ENCODE assay signal across 8 cellular contexts in the genomic region with DNA sequence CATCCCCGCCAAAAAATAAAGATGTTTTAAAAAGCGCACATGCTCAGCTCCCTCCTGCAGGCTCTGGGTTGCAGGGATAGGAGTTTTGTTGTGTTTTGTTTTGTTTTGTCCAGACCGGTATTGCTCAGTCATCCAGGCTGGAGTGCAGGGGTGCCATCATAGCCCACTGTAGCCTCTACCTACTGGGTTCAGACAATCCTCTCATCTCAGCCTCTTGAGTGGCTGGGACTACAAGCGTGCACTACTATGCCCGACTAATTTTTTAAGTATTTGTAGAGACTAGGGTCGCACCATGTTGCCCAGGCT. TPM values are rescaled to one million over a fixed set of nuclear protein-coding genes. Genes with fewer than 3 reads are reported as not detected.
DNase-seq lines count a peak whose midpoint lies in the region; ATAC-seq, FAIRE-seq and TF ChIP-seq lines count a peak whose summit lies in the region.

No MANE protein-coding gene starts in this region.

- no peak for TF ChIP-seq POLR2A in GM12878 (IDR thresholded peaks at IDR 0.05; ENCODE audit: low read depth, low read length)

- no peaks in the 10 kb centered on the region for H4K20me1 ChIP-seq in GM12878 (ENCODE audit: control insufficient read depth, insufficient read depth)

- H3K36me3 ChIP-seq in ACC112 (ENCODE audit: insufficient read depth, low read length) (no peaks in the 10 kb centered on the region), GM12878 (ENCODE audit: control insufficient read depth in 2 of 2, insufficient read depth in 2 of 2, low read length in 1 of 2) (no peaks in the 10 kb centered on the region)

- RAD21 ChIA-PET in GM12878 (lab: Charles Lee; ENCODE audit: unreplicated experiment), result interaction anchor here (1.0 kb wide), 1 partner anchor 20 kb away, joined by 4 read pairs; no protein-coding TSS in a partner anchor

- H2AFZ ChIP-seq in ACC112 (ENCODE audit: low read length, unreplicated experiment), result peak overlapping the region; percentile 99
- peak overlapping the region; percentile 78 for H2AFZ ChIP-seq in GM12878 (ENCODE audit: control insufficient read depth, low read depth, low read length)

- TF ChIP-seq CTCF in HFFc6 (IDR thresholded peaks at IDR 0.05) (peak; percentile 7), GM12878 (IDR thresholded peaks at IDR 0.05 in 2 of 3, conservative IDR thresholded peaks at IDR 0.05 in 1 of 3; ENCODE audit: control insufficient read depth in 2 of 3, extremely low read depth in 1 of 3, insufficient read depth in 1 of 3, low read depth in 3 of 3, low read length in 3 of 3) (no peak)

- no peaks in the 10 kb centered on the region for H3K36me3 Mint-ChIP-seq in HFFc6 (ENCODE audit: low read depth)

- H3K4me2 ChIP-seq in GM12878 (ENCODE audit: control insufficient read depth, insufficient read depth), result peak overlapping the region; percentile 89

- no peak for TF ChIP-seq RAD21 in GM12878 (IDR thresholded peaks at IDR 0.05; ENCODE audit: insufficient read depth, low read depth, low read length)

- H3K4me1 ChIP-seq in ACC112 (ENCODE audit: control insufficient read depth, insufficient read depth, low read length, unreplicated experiment) (peaks cover 5% of the 10 kb centered on the region), GM12878 (ENCODE audit: control insufficient read depth, insufficient read depth, low read length) (peaks cover 10% of the 10 kb centered on the region; the same call in 1 of the 2 replicates), mononuclear cell (ENCODE audit: insufficient read depth, low read length) (peaks cover 15% of the 10 kb centered on the region)

- BruUV-seq in GM12878 (replicated peaks; lab: Mats Ljungman, UMichigan), result no TSS peak

- FAIRE-seq in GM12878 (lab: Jason Lieb, UNC), result no peak

- H3K9me3 Mint-ChIP-seq in HFFc6, result no peaks in the 10 kb centered on the region

- H3K27me3 ChIP-seq in ACC112 (ENCODE audit: insufficient read depth, low read length) (no peaks in the 10 kb centered on the region), GM12878 (replicated peaks in 1 of 2; ENCODE audit: control insufficient read depth in 2 of 2, insufficient read depth in 2 of 2, low read length in 1 of 2) (no peaks in the 10 kb centered on the region), mononuclear cell (ENCODE audit: insufficient read depth, low read length) (no peaks in the 10 kb centered on the region)

- H3K4me3 Mint-ChIP-seq in HFFc6, result peak overlapping the region; percentile 89

- H3K79me2 ChIP-seq in ACC112 (ENCODE audit: control insufficient read depth, insufficient read depth, low read length, unreplicated experiment) (peaks cover 6% of the 10 kb centered on the region), GM12878 (ENCODE audit: control insufficient read depth, insufficient read depth, low read length) (peaks cover 4% of the 10 kb centered on the region)

- H3K4me1 Mint-ChIP-seq in HFFc6 (ENCODE audit: low read depth), result peaks cover 6% of the 10 kb centered on the region

- H3K27me3 Mint-ChIP-seq in HFFc6 (ENCODE audit: insufficient read depth), result no peaks in the 10 kb centered on the region

- H3K9me3 ChIP-seq in GM12878 (replicated peaks; ENCODE audit: control insufficient read depth, insufficient read depth, low read length) (no peaks in the 10 kb centered on the region; the same call in 2 of the 3 replicates), mononuclear cell (ENCODE audit: low read depth, low read length) (no peaks in the 10 kb centered on the region)

- in situ Hi-C loops in GM12878 (cut with MboI), result no loop called here

- H3K27ac Mint-ChIP-seq in HFFc6, result no peak overlapping the region; the same call in 1 of the 2 replicates

- POLR2A ChIA-PET in GM12878 (lab: Charles Lee), result no interaction called here

- SMC1A ChIA-PET in GM12878 (lab: Charles Lee; ENCODE audit: uncharacterized antibody, unreplicated experiment), result interaction anchor here (1.6 kb wide), 1 partner anchor 97 kb away, joined by 6 read pairs; no protein-coding TSS in a partner anchor

- CTCF ChIA-PET in GM12878 (lab: Yijun Ruan, JAX), result interaction anchor here (1.0 to 3.2 kb wide), 9 partner anchors 8 to 96 kb away, joined by 3 to 12 read pairs (median 6); no protein-coding TSS in a partner anchor

- ATAC-seq in GM12878 (peak; percentile 5), HG02763 (IDR thresholded peaks at IDR 0.05; ENCODE audit: unreplicated experiment) (no peak)

- H3K9ac ChIP-seq in GM12878 (ENCODE audit: control insufficient read depth, insufficient read depth, low read length), result peak overlapping the region; percentile 84

- DNase-seq in HFFc6 (no peak), GM12878 (ENCODE audit: low read depth, low spot score) (no peak), EL (no peak), mucosa of gallbladder (ENCODE audit: low spot score) (no peak), retina (no peak)

- no peak for TF ChIP-seq EP300 in GM12878 (IDR thresholded peaks at IDR 0.05; ENCODE audit: borderline replicate concordance in 1 of 2, control insufficient read depth in 1 of 2, low read depth in 2 of 2, low read length in 2 of 2)

- no peak overlapping the region for H3K27ac ChIP-seq in ACC112 (ENCODE audit: low read depth, low read length)
- H3K27ac ChIP-seq in GM12878 (ENCODE audit: control insufficient read depth, insufficient read depth), result peak overlapping the region; percentile 63

- H3K4me3 ChIP-seq in ACC112 (ENCODE audit: low read depth, low read length), result peak overlapping the region; percentile 94
- H3K4me3 ChIP-seq in GM12878, result peak overlapping the region; percentile 81
- H3K4me3 ChIP-seq in mononuclear cell (ENCODE audit: low read length), result peak overlapping the region; percentile 94

- 1% methylated on average over 6 of the region's 6 CpGs for WGBS in GM12878 (ENCODE audit: insufficient coverage, insufficient replicate concordance, low lambda C conversion rate, missing lambda C conversion rate)

- intact Hi-C loops in GM12878 (cut with micrococcal nuclease; ENCODE audit: unreplicated experiment), result no loop called here

TF ChIP-seq in GM12878, 131 proteins besides CTCF, POLR2A, EP300 and RAD21 (continues in another document):
- TF ChIP-seq ATF7 (IDR thresholded peaks at IDR 0.05; ENCODE audit: low read depth) (no peak), IRF4 (IDR thresholded peaks at IDR 0.05; ENCODE audit: low read depth, low read length) (no peak), MYB (IDR thresholded peaks at IDR 0.05; ENCODE audit: borderline replicate concordance, low read depth, low read length) (no peak), NFIC (IDR thresholded peaks at IDR 0.05; ENCODE audit: low read depth, low read length) (no peak), ZNF24 (IDR thresholded peaks at IDR 0.05) (no peak), RELA (IDR thresholded peaks at IDR 0.05; ENCODE audit: borderline replicate concordance, partially characterized antibody) (no peak), BRCA1 (IDR thresholded peaks at IDR 0.05; ENCODE audit: low read depth, low read length) (no peak), POU2F2 (IDR thresholded peaks at IDR 0.05; ENCODE audit: borderline replicate concordance, low read depth, low read length) (no peak), KDM1A (IDR thresholded peaks at IDR 0.05; ENCODE audit: borderline replicate concordance) (no peak), HDGF (IDR thresholded peaks at IDR 0.05) (no peak)
- TF ChIP-seq, protein P1, sequence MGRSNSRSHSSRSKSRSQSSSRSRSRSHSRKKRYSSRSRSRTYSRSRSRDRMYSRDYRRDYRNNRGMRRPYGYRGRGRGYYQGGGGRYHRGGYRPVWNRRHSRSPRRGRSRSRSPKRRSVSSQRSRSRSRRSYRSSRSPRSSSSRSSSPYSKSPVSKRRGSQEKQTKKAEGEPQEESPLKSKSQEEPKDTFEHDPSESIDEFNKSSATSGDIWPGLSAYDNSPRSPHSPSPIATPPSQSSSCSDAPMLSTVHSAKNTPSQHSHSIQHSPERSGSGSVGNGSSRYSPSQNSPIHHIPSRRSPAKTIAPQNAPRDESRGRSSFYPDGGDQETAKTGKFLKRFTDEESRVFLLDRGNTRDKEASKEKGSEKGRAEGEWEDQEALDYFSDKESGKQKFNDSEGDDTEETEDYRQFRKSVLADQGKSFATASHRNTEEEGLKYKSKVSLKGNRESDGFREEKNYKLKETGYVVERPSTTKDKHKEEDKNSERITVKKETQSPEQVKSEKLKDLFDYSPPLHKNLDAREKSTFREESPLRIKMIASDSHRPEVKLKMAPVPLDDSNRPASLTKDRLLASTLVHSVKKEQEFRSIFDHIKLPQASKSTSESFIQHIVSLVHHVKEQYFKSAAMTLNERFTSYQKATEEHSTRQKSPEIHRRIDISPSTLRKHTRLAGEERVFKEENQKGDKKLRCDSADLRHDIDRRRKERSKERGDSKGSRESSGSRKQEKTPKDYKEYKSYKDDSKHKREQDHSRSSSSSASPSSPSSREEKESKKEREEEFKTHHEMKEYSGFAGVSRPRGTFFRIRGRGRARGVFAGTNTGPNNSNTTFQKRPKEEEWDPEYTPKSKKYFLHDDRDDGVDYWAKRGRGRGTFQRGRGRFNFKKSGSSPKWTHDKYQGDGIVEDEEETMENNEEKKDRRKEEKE (IDR thresholded peaks at IDR 0.05), result no peak
- TF ChIP-seq, protein P2, sequence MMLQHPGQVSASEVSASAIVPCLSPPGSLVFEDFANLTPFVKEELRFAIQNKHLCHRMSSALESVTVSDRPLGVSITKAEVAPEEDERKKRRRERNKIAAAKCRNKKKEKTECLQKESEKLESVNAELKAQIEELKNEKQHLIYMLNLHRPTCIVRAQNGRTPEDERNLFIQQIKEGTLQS (IDR thresholded peaks at IDR 0.05; ENCODE audit: borderline replicate concordance, extremely low read depth, low read depth, low read length), result no peak

RNA-seq across cellular contexts. Expression of a gene that starts 0.7 kb away (rescaled TPM):
- 1 to 10 TPM in 5 of 6 experiments, under 1 TPM in 1; 0.46 to 3.4 (median 1.3) TPM for total RNA-seq in HFFc6 (2021; fragmentation: NEBNext Ultra II Directional; extraction: Animal tissue kit (Norgen Biotek cat#: 25700))
- total RNA-seq in GM12878 (2013; cell fraction: nucleolus; rRNA removed), result 43.2 and 68.3 TPM in 2 replicates
- total RNA-seq in GM12878 (2014; rRNA removed) (23.8 and 26.6 TPM in 2 replicates), GM12878 (2014; rRNA removed; fragmentation: Illumina TruSeq; extraction: Trizol) (15.8 and 17.5 TPM in 2 replicates), GM12878 (2021) (16.7 and 18.3 TPM in 2 replicates), mononuclear cell (22.7 TPM), mucosa of gallbladder (28.2 TPM)
- 6.6 TPM for polyA plus RNA-seq in GM12878 (2011; ENCODE audit: low read depth)
- polyA plus RNA-seq in GM12878 (2011; rRNA removed) (6.8 and 7.5 TPM in 2 replicates), GM12878 (2014; fragmentation: Illumina TruSeq; extraction: Trizol) (11.8 and 13.7 TPM in 2 replicates), GM12878 (2014; fragmentation: Nextera tagmentation; extraction: Ambion mirVana) (1 to 10 TPM; 2.8 to 4.6 TPM), GM12878 (2014; rRNA removed) (14.2 and 18.2 TPM in 2 replicates), GM12878 (2016; fragmentation: Nextera tagmentation; extraction: Ambion mirVana) (10 to 100 TPM; 21.8 to 24.4 TPM)
- polyA plus RNA-seq in GM12878 (2011; cell fraction: cytosol; rRNA removed), result 5.6 and 5.8 TPM in 2 replicates
- polyA plus RNA-seq in GM12878 (2011; cell fraction: nucleus; rRNA removed), result 6.5 and 12.4 TPM in 2 replicates
- 7.0 and 11.8 TPM in 2 replicates for polyA plus RNA-seq in GM12878 (2012)
- 4.5 and 8.8 TPM in 2 replicates for polyA minus RNA-seq in GM12878 (2011; rRNA and poly(A)+ RNA removed)
- 8.6 and 8.8 TPM in 2 replicates for polyA minus RNA-seq in GM12878 (2011; cell fraction: cytosol; rRNA and poly(A)+ RNA removed)
- 16.1 and 29.4 TPM in 2 replicates for polyA minus RNA-seq in GM12878 (2011; cell fraction: nucleus; rRNA and poly(A)+ RNA removed)
